ENCODE assay signal across 22 cellular contexts in genomic region chr7:43953071-43953470, GRCh38. TPM values are rescaled to one million over a fixed set of nuclear protein-coding genes. Genes with fewer than 3 reads are reported as not detected.
DNase-seq lines count a peak whose midpoint lies in the region; ATAC-seq and TF ChIP-seq lines count a peak whose summit lies in the region.
"Had no signal": no experiment of that assay in that cellular context is flagged by ENCODE, and none has a peak within 500 bp of the region (broad histone marks: within the 10 kb centered on the region; RNA-seq: fewer than 3 reads in every experiment).

No MANE protein-coding gene starts in this region.

- no peak for ATAC-seq in CD8-positive, alpha-beta T cell
- ATAC-seq in activated T-helper 17 cell treated with anti-CD3 and anti-CD28 coated beads, Interleukin-2, amount 50 U/mL, for 72 hours (replicated peaks), result no peak
- ATAC-seq in HG02571 (IDR thresholded peaks at IDR 0.05; ENCODE audit: unreplicated experiment) (no peak), upper lobe of right lung (no peak)
- ATAC-seq: Panc1 had no signal

- no peak for TF ChIP-seq CTCF in CD8-positive, alpha-beta T cell (IDR thresholded peaks at IDR 0.05)
- TF ChIP-seq CTCF in dorsolateral prefrontal cortex (IDR thresholded peaks at IDR 0.05 in 54 of 56, conservative IDR thresholded peaks at IDR 0.05 in 2 of 56; ENCODE audit: low read depth in 1 of 56, partially characterized antibody in 56 of 56), result no peak
- TF ChIP-seq CTCF in upper lobe of right lung (IDR thresholded peaks at IDR 0.05), result no peak

- H3K36me3 ChIP-seq in CD8-positive, alpha-beta T cell (ENCODE audit: insufficient read depth, low read length), result peaks cover 6% of the 10 kb centered on the region
- peaks cover 52% of the 10 kb centered on the region for H3K36me3 ChIP-seq in upper lobe of right lung

- no peaks in the 10 kb centered on the region for H3K27me3 Mint-ChIP-seq in CD8-positive, alpha-beta T cell (ENCODE audit: low read depth)
- H3K27me3 Mint-ChIP-seq in activated T-helper 17 cell treated with anti-CD3 and anti-CD28 coated beads, Interleukin-2, amount 50 U/mL, for 72 hours, result no peaks in the 10 kb centered on the region
- H3K27me3 Mint-ChIP-seq: IgD-negative memory B cell had no signal

- POLR2A ChIA-PET in CD8-positive, alpha-beta T cell (lab: Charles Lee), result no interaction called here

- H3K36me3 Mint-ChIP-seq in CD8-positive, alpha-beta T cell, result peaks cover 55% of the 10 kb centered on the region
- H3K36me3 Mint-ChIP-seq in activated T-helper 17 cell treated with anti-CD3 and anti-CD28 coated beads, Interleukin-2, amount 50 U/mL, for 72 hours (ENCODE audit: low read depth), result peaks cover 37% of the 10 kb centered on the region

- intact Hi-C loops in CD8-positive, alpha-beta T cell (cut with DNase I, micrococcal nuclease), result no loop called here
- intact Hi-C loops in dorsolateral prefrontal cortex (cut with DNase I) (loop anchor here in 1 of 2 donors (10.0 kb wide), 1 partner anchor 228 kb away; the partner anchor contains the start of gene COA1), posterior cingulate gyrus (cut with DNase I) (no loop called here), upper lobe of right lung (cut with DNase I) (no loop called here)

- H3K27ac ChIP-seq in CD8-positive, alpha-beta T cell (ENCODE audit: low read depth, low read length), result no peak overlapping the region
- H3K27ac ChIP-seq in dorsolateral prefrontal cortex (peak overlapping the region in 56 of 59 donors; percentile 14 to 89 (median 69)), upper lobe of right lung (no peak overlapping the region)
- H3K27ac ChIP-seq: BLaER1 had no signal

- H3K4me1 ChIP-seq in CD8-positive, alpha-beta T cell (ENCODE audit: insufficient read depth, low read length), result peaks cover 4% of the 10 kb centered on the region
- H3K4me1 ChIP-seq in upper lobe of right lung, result no peaks in the 10 kb centered on the region

- peaks cover 11% of the 10 kb centered on the region for H3K4me1 Mint-ChIP-seq in CD8-positive, alpha-beta T cell (ENCODE audit: low read depth)
- H3K4me1 Mint-ChIP-seq in activated T-helper 17 cell treated with anti-CD3 and anti-CD28 coated beads, Interleukin-2, amount 50 U/mL, for 72 hours, result peaks cover 7% of the 10 kb centered on the region

- CTCF ChIA-PET in CD8-positive, alpha-beta T cell (lab: Charles Lee), result no interaction called here

- H3K27ac Mint-ChIP-seq in CD8-positive, alpha-beta T cell, result peak overlapping the region; percentile 34
- peak overlapping the region; percentile 25 for H3K27ac Mint-ChIP-seq in activated T-helper 17 cell treated with anti-CD3 and anti-CD28 coated beads, Interleukin-2, amount 50 U/mL, for 72 hours
- H3K27ac Mint-ChIP-seq: IgD-negative memory B cell had no signal

- H3K9me3 Mint-ChIP-seq in CD8-positive, alpha-beta T cell, result no peaks in the 10 kb centered on the region
- no peaks in the 10 kb centered on the region for H3K9me3 Mint-ChIP-seq in activated T-helper 17 cell treated with anti-CD3 and anti-CD28 coated beads, Interleukin-2, amount 50 U/mL, for 72 hours
- H3K9me3 Mint-ChIP-seq: IgD-negative memory B cell had no signal

- H3K27me3 ChIP-seq in CD8-positive, alpha-beta T cell (ENCODE audit: insufficient read depth, low read length), result no peaks in the 10 kb centered on the region
- no peaks in the 10 kb centered on the region for H3K27me3 ChIP-seq in dorsolateral prefrontal cortex
- no peaks in the 10 kb centered on the region for H3K27me3 ChIP-seq in upper lobe of right lung
- H3K27me3 ChIP-seq: BLaER1 had no signal

- H3K4me3 Mint-ChIP-seq in CD8-positive, alpha-beta T cell, result no peak overlapping the region
- H3K4me3 Mint-ChIP-seq in activated T-helper 17 cell treated with anti-CD3 and anti-CD28 coated beads, Interleukin-2, amount 50 U/mL, for 72 hours, result no peak overlapping the region
- H3K4me3 Mint-ChIP-seq: IgD-negative memory B cell had no signal

- no peak for DNase-seq in CD8-positive, alpha-beta T cell
- DNase-seq in dorsolateral prefrontal cortex (peak in 7 of 10 donors; percentile 29 to 60 (median 51)), posterior cingulate gyrus (peak in 7 of 10 donors; percentile 26 to 90 (median 55)), upper lobe of right lung (no peak), GF-D8 (lab: John Stamatoyannopoulos, UW) (no peak)
- DNase-seq: DMS53; GDM1; Karpas-422; NCI-H1694; NCI-H2081; NCI-H2171; NCI-H345; NCI-H524; NCI-H774; NK-92 treated with Interleukin-12 subunit alpha and Interleukin-12 subunit beta, amount 100 ng/mL, for 24 hours had no signal

- no peaks in the 10 kb centered on the region for H3K9me3 ChIP-seq in CD8-positive, alpha-beta T cell (ENCODE audit: low read length)
- H3K9me3 ChIP-seq in upper lobe of right lung, result no peaks in the 10 kb centered on the region
- H3K9me3 ChIP-seq: BLaER1 had no signal

- H3K4me3 ChIP-seq in CD8-positive, alpha-beta T cell (ENCODE audit: low read depth, low read length), result no peak overlapping the region
- H3K4me3 ChIP-seq in dorsolateral prefrontal cortex (no peak overlapping the region), upper lobe of right lung (no peak overlapping the region)
- H3K4me3 ChIP-seq: BLaER1 had no signal

RNA-seq across cellular contexts. Expression of gene UBE2D4, which starts 26.8 kb away (rescaled TPM):
- 1 to 10 TPM; 6.8 to 8.4 TPM for total RNA-seq in CD8-positive, alpha-beta T cell
- 1 to 10 TPM; 3.0 to 8.3 TPM for total RNA-seq in activated T-helper 17 cell treated with anti-CD3 and anti-CD28 coated beads, Interleukin-2, amount 50 U/mL, for 72 hours
- 10 to 100 TPM; 20.4 to 46.7 (median 34.6) TPM for total RNA-seq in dorsolateral prefrontal cortex
- total RNA-seq in upper lobe of right lung, result 27.2 TPM

RNA-seq across cellular contexts. Expression of gene SPDYE1, which starts 44.6 kb away (rescaled TPM):
- not detected for total RNA-seq in CD8-positive, alpha-beta T cell
- total RNA-seq in activated T-helper 17 cell treated with anti-CD3 and anti-CD28 coated beads, Interleukin-2, amount 50 U/mL, for 72 hours, result not detected
- total RNA-seq in dorsolateral prefrontal cortex (under 1 TPM in 10 of 120 experiments, not detected in 110; 0.18 to 0.53 (median 0.29) TPM), upper lobe of right lung (not detected)
- total RNA-seq: H4, M059J had no signal

RNA-seq across cellular contexts. Expression of gene URGCP, which starts 46.7 kb away (rescaled TPM):
- 10 to 100 TPM; 24.5 to 25.0 TPM for total RNA-seq in CD8-positive, alpha-beta T cell
- total RNA-seq in activated T-helper 17 cell treated with anti-CD3 and anti-CD28 coated beads, Interleukin-2, amount 50 U/mL, for 72 hours, result 10 to 100 TPM; 19.0 to 27.5 TPM
- total RNA-seq in dorsolateral prefrontal cortex (10 to 100 TPM; 38.6 to 96.9 (median 70.0) TPM), upper lobe of right lung (29.1 TPM)

Comparison
In these comparisons a context has a peak if more than half of its experiments do, and no peak if none do; other contexts are left out.
1. DNase-seq: peak in dorsolateral prefrontal cortex (7 of 10) and posterior cingulate gyrus (7 of 10); none in CD8-positive, alpha-beta T cell (0 of 7), upper lobe of right lung (single experiment) and GF-D8 (single experiment).
2. H3K27ac ChIP-seq: peak in dorsolateral prefrontal cortex (56 of 59); none in CD8-positive, alpha-beta T cell (single experiment) and upper lobe of right lung (single experiment).